ENCODE assay signal across 17 cellular contexts in the genomic region with DNA sequence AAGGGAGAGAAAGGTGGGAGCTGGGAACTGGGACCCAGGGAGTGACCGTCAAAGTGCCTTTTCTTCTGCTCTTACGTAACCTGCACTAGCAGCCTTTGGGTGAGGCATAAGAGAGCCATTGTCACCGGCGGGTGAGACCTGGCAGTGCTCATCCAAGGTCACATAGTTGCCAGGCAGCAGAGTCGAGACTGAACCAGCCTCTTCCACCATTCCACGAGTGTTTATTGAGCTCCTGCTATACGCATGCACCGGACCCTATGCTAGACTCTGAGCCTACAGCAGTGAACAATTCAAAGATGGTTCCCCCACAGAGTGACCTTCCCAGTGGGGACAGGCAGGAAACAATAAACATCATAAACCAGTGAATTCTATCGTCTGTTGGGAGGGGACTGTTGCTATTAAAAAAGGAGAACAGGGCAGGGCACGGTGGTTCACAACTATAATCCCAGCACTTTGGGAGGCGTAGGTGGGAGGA. TPM values are rescaled to one million over a fixed set of nuclear protein-coding genes. Genes with fewer than 3 reads are reported as not detected.
DNase-seq lines count a peak whose midpoint lies in the region; ATAC-seq, FAIRE-seq and TF ChIP-seq lines count a peak whose summit lies in the region.
"Had no signal": no experiment of that assay in that cellular context is flagged by ENCODE, and none has a peak within 500 bp of the region (broad histone marks: within the 10 kb centered on the region; RNA-seq: fewer than 3 reads in every experiment).

No MANE protein-coding gene starts in this region.

- H3K9me3 Mint-ChIP-seq in WTC11, result no peaks in the 10 kb centered on the region
- H3K9me3 Mint-ChIP-seq: naive thymus-derived CD8-positive, alpha-beta T cell had no signal

- no peak for FAIRE-seq in small intestine (lab: Jason Lieb, UNC)

- H2AFZ ChIP-seq in Loucy (ENCODE audit: low read length), result no peak overlapping the region
- no peak overlapping the region for H2AFZ ChIP-seq in hepatocyte

- ATAC-seq in WTC11 (no peak), GM18907 (IDR thresholded peaks at IDR 0.05; ENCODE audit: unreplicated experiment) (no peak)
- ATAC-seq: naive thymus-derived CD8-positive, alpha-beta T cell had no signal

- H3K4me1 ChIP-seq in Loucy (ENCODE audit: insufficient read depth, low read length, poor library complexity, severe bottlenecking) (peaks cover 12% of the 10 kb centered on the region), hepatocyte (ENCODE audit: insufficient read depth) (peaks cover 13% of the 10 kb centered on the region), small intestine (ENCODE audit: control insufficient read depth in 2 of 2, insufficient read depth in 1 of 2, low read depth in 1 of 2, low read length in 1 of 2) (no peaks in the 10 kb centered on the region)

- H3F3A ChIP-seq in Loucy (ENCODE audit: low read depth), result no peaks in the 10 kb centered on the region

- no peaks in the 10 kb centered on the region for H3K27me3 Mint-ChIP-seq in WTC11 (ENCODE audit: low read depth)
- H3K27me3 Mint-ChIP-seq: naive thymus-derived CD8-positive, alpha-beta T cell had no signal

- H3K79me2 ChIP-seq in Loucy (ENCODE audit: insufficient read depth, low read length) (no peaks in the 10 kb centered on the region), hepatocyte (no peaks in the 10 kb centered on the region)

- H3K27ac Mint-ChIP-seq in WTC11, result no peak overlapping the region

- H3K4me2 ChIP-seq in Loucy (ENCODE audit: low read depth, low read length, poor library complexity, severe bottlenecking) (peak overlapping the region; percentile 8), hepatocyte (no peak overlapping the region)
- H3K4me2 ChIP-seq: BLaER1 treated with 17β-estradiol and CSF1 and Interleukin-3, amounts not matched to agents 10 nM and 100 nM had no signal

- H3K9me3 ChIP-seq in Loucy (ENCODE audit: insufficient read depth, low read depth, low read length) (no peaks in the 10 kb centered on the region), hepatocyte (ENCODE audit: low read depth) (no peaks in the 10 kb centered on the region), small intestine (ENCODE audit: control insufficient read depth, low read depth) (no peaks in the 10 kb centered on the region)
- H3K9me3 ChIP-seq: BLaER1 treated with 17β-estradiol and CSF1 and Interleukin-3, amounts not matched to agents 10 nM and 100 nM had no signal

- H3K4me3 ChIP-seq in Loucy (ENCODE audit: low read length, poor library complexity, severe bottlenecking) (no peak overlapping the region), hepatocyte (no peak overlapping the region), small intestine (ENCODE audit: low read depth in 1 of 2, low read length in 2 of 2) (no peak overlapping the region)
- H3K4me3 ChIP-seq: BLaER1 treated with 17β-estradiol and CSF1 and Interleukin-3, amounts not matched to agents 10 nM and 100 nM had no signal

- H3K27me3 ChIP-seq in Loucy (ENCODE audit: insufficient read depth, low read length, poor library complexity, severe bottlenecking) (no peaks in the 10 kb centered on the region), hepatocyte (no peaks in the 10 kb centered on the region), small intestine (ENCODE audit: control insufficient read depth in 2 of 2, insufficient read depth in 2 of 2, low read length in 2 of 2) (no peaks in the 10 kb centered on the region)
- H3K27me3 ChIP-seq: BLaER1 treated with 17β-estradiol and CSF1 and Interleukin-3, amounts not matched to agents 10 nM and 100 nM had no signal

- TF ChIP-seq CTCF in Loucy (conservative IDR thresholded peaks at IDR 0.05; ENCODE audit: low read length) (no peak), WTC11 (IDR thresholded peaks at IDR 0.05) (no peak), hepatocyte (IDR thresholded peaks at IDR 0.05; ENCODE audit: poor library complexity) (no peak)

- no peaks in the 10 kb centered on the region for H3K9me2 ChIP-seq in Loucy (replicated peaks; ENCODE audit: low read depth, low read length)
- H3K9me2 ChIP-seq in hepatocyte (replicated peaks; ENCODE audit: insufficient read depth), result no peaks in the 10 kb centered on the region

- CTCF ChIA-PET in WTC11 (lab: Charles Lee), result interaction anchor here (0.7 to 2.1 kb wide), 3 partner anchors 12 to 76 kb away, joined by 5 to 11 read pairs (median 5); no protein-coding TSS in a partner anchor

- peaks cover 3% of the 10 kb centered on the region for H3K4me1 Mint-ChIP-seq in WTC11

- POLR2A ChIA-PET in WTC11 (lab: Charles Lee), result interaction anchor here (1.0 kb wide), 1 partner anchor 76 kb away, joined by 8 read pairs; no protein-coding TSS in a partner anchor

- H4K20me1 ChIP-seq in Loucy (ENCODE audit: insufficient read depth, low read length, poor library complexity, severe bottlenecking) (no peaks in the 10 kb centered on the region), hepatocyte (ENCODE audit: insufficient read depth, poor library complexity, severe bottlenecking) (no peaks in the 10 kb centered on the region)

- H3K27ac ChIP-seq in hepatocyte (peak overlapping the region; percentile 63), small intestine (ENCODE audit: low read depth in 1 of 2, low read length in 1 of 2) (peak overlapping the region in 1 of 2 donors; percentile 27)
- H3K27ac ChIP-seq: BLaER1 treated with 17β-estradiol and CSF1 and Interleukin-3, amounts not matched to agents 10 nM and 100 nM; HL-60; WERI-Rb-1 had no signal

- H3K4me3 Mint-ChIP-seq in WTC11, result no peak overlapping the region
- H3K4me3 Mint-ChIP-seq: naive thymus-derived CD8-positive, alpha-beta T cell had no signal

- no peaks in the 10 kb centered on the region for H3K36me3 Mint-ChIP-seq in WTC11
- H3K36me3 Mint-ChIP-seq: naive thymus-derived CD8-positive, alpha-beta T cell had no signal

- WGBS in hepatocyte (ENCODE audit: low lambda C conversion rate, missing lambda C conversion rate), result 62% methylated on average over 11 of the region's 11 CpGs
- 18 to 53% (median 41%) methylated on average over 11 of the region's 11 CpGs for WGBS in small intestine, 3 donors

- DNase-seq in WTC11 (ENCODE audit: low spot score) (no peak), hepatocyte (ENCODE audit: low spot score) (no peak), small intestine (peak; percentile 83)
- DNase-seq in activated CD4-positive, alpha-beta T cell treated with anti-CD3 and anti-CD28 coated beads for 1 hour, result no peak
- no peak for DNase-seq in central memory CD4-positive, alpha-beta T cell
- DNase-seq: activated effector memory CD4-positive, alpha-beta T cell treated with Interleukin-2 at 50 U/mL for 16 hours; cortex of kidney; DMS79 treated with DMSO at 0.1 percent for 48 hours; naive thymus-derived CD8-positive, alpha-beta T cell; NCI-H1930; NCI-H69; SW 1271; WERI-Rb-1 had no signal

- no peak overlapping the region for H3K9ac ChIP-seq in Loucy (ENCODE audit: low read depth, low read length, poor library complexity, severe bottlenecking)
- H3K9ac ChIP-seq: BLaER1 treated with 17β-estradiol and CSF1 and Interleukin-3, amounts not matched to agents 10 nM and 100 nM had no signal

- H3K36me3 ChIP-seq in Loucy (ENCODE audit: insufficient read depth, low read length) (no peaks in the 10 kb centered on the region), hepatocyte (replicated peaks; ENCODE audit: insufficient read depth, low read depth) (no peaks in the 10 kb centered on the region), small intestine (ENCODE audit: control insufficient read depth in 2 of 2, insufficient read depth in 2 of 2, low read length in 2 of 2) (no peaks in the 10 kb centered on the region)
- H3K36me3 ChIP-seq: BLaER1 treated with 17β-estradiol and CSF1 and Interleukin-3, amounts not matched to agents 10 nM and 100 nM; WERI-Rb-1 had no signal

TF ChIP-seq in WTC11, 78 proteins besides CTCF, POLR2A, EP300 and RAD21:
- TF ChIP-seq, protein P1, sequence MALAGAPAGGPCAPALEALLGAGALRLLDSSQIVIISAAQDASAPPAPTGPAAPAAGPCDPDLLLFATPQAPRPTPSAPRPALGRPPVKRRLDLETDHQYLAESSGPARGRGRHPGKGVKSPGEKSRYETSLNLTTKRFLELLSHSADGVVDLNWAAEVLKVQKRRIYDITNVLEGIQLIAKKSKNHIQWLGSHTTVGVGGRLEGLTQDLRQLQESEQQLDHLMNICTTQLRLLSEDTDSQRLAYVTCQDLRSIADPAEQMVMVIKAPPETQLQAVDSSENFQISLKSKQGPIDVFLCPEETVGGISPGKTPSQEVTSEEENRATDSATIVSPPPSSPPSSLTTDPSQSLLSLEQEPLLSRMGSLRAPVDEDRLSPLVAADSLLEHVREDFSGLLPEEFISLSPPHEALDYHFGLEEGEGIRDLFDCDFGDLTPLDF (CRISPR knock-in tag; IDR thresholded peaks at IDR 0.05), result no peak
- TF ChIP-seq FOXP1 (CRISPR knock-in tag; IDR thresholded peaks at IDR 0.05; ENCODE audit: borderline replicate concordance), result no peak
- TF ChIP-seq GABPB1 (CRISPR knock-in tag; IDR thresholded peaks at IDR 0.05), result peak; percentile 55; the same call in 1 of the 2 replicates
TF ChIP-seq in WTC11: peak in this region for 1.

RNA-seq across cellular contexts. Expression of a gene that starts 18.6 kb away (rescaled TPM):
- total RNA-seq in WTC11 (2021) (126 to 144 TPM (median 137 TPM) in 3 replicates), hepatocyte (57.6 and 64.1 TPM in 2 replicates)
- polyA plus RNA-seq in hepatocyte (58.0 and 63.7 TPM in 2 replicates), small intestine (10 to 100 TPM; 44.6 to 51.6 (median 50.5) TPM)

RNA-seq across cellular contexts. Expression of a gene that starts 19.0 kb away (rescaled TPM):
- total RNA-seq in WTC11 (2021) (23.4 to 26.1 TPM (median 24.1 TPM) in 3 replicates), hepatocyte (17.0 and 18.7 TPM in 2 replicates)
- polyA plus RNA-seq in hepatocyte (21.2 and 23.6 TPM in 2 replicates), small intestine (1 to 10 TPM; 7.0 to 9.3 (median 8.3) TPM)

RNA-seq across cellular contexts. Expression of a gene that starts 23.5 kb away (rescaled TPM):
- total RNA-seq in WTC11 (2021) (173 to 239 TPM (median 187 TPM) in 3 replicates), hepatocyte (84.6 and 87.9 TPM in 2 replicates)
- polyA plus RNA-seq in hepatocyte (171 and 176 TPM in 2 replicates), small intestine (100 to 1,000 TPM in 1 of 3 donors, 1 to 10 TPM in 2; 1.6 to 159 (median 7.0) TPM)

RNA-seq across cellular contexts. Expression of a gene that starts 47.9 kb away (rescaled TPM):
- total RNA-seq in WTC11 (2021) (78.5 to 100 TPM (median 81.5 TPM) in 3 replicates), hepatocyte (15.6 and 29.5 TPM in 2 replicates)
- polyA plus RNA-seq in hepatocyte (37.9 and 48.5 TPM in 2 replicates), small intestine (10 to 100 TPM; 30.7 to 87.4 (median 71.9) TPM)
